ENCODE assay signal across 1 cellular context in the genomic region with DNA sequence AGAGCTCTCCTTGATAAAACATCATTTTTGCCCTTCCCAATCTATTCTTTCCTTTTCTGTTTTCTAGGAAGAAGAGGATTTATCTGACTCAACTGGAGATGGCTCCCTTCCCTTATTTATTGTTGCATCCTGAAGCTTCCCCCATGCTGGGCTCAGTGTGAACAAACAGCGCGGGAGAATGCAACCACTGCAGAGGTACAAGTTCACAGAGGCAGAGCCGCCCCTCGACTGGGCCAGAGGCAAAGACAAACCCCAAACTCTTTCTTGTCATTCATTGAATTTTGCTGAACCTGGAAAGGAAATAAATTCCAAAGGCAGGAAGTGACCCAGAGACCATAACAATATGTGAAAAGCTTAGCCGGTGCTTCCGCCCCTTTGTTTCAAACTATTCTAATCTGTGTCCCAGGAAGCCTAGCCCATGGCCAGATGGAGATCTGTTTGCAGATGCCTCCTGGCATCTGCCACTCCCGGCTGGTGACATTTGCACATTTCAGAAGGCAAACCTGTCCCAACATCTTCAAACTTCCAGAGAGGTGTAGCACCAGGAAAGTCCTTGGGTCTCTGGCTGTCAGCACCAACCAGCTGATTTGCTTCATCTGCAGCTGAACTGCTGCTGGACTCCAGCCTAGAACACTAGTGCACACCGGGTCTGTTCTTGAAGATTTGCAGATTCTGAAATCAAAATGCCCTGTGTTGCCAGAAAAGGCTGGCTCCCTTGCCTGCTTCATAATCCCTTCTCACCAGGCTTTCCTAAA.
TF ChIP-seq lines count a peak whose summit lies in the region.

No MANE protein-coding gene starts in this region.

TF ChIP-seq in HepG2, 621 proteins besides CTCF, POLR2A, EP300 and RAD21 (continued from another document and continues in another):
- TF ChIP-seq ZNF318 (CRISPR knock-in tag; IDR thresholded peaks at IDR 0.05): 0 out of 2 replicates have a peak, but pooled peaks have one; percentile 12
- no peak for TF ChIP-seq KLF6 (CRISPR knock-in tag; IDR thresholded peaks at IDR 0.05)
- TF ChIP-seq PITX1 (CRISPR knock-in tag; IDR thresholded peaks at IDR 0.05): peak; percentile 48
- no peak for TF ChIP-seq ZNF354B (CRISPR knock-in tag; IDR thresholded peaks at IDR 0.05)
- TF ChIP-seq TBL1XR1 (IDR thresholded peaks at IDR 0.05; ENCODE audit: borderline replicate concordance, low read length, partially characterized antibody): no peak
- TF ChIP-seq CC2D1A (CRISPR knock-in tag; IDR thresholded peaks at IDR 0.05): no peak
- TF ChIP-seq FOXA3 (CRISPR knock-in tag; IDR thresholded peaks at IDR 0.05): peak; percentile 47; the same call in 1 of the 2 replicates
- TF ChIP-seq ZNF160 (CRISPR knock-in tag; IDR thresholded peaks at IDR 0.05): no peak
- TF ChIP-seq, protein P1, sequence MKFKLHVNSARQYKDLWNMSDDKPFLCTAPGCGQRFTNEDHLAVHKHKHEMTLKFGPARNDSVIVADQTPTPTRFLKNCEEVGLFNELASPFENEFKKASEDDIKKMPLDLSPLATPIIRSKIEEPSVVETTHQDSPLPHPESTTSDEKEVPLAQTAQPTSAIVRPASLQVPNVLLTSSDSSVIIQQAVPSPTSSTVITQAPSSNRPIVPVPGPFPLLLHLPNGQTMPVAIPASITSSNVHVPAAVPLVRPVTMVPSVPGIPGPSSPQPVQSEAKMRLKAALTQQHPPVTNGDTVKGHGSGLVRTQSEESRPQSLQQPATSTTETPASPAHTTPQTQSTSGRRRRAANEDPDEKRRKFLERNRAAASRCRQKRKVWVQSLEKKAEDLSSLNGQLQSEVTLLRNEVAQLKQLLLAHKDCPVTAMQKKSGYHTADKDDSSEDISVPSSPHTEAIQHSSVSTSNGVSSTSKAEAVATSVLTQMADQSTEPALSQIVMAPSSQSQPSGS (CRISPR knock-in tag; IDR thresholded peaks at IDR 0.05): no peak
- TF ChIP-seq MAFG (CRISPR knock-in tag; IDR thresholded peaks at IDR 0.05): no peak
- TF ChIP-seq, protein P2, sequence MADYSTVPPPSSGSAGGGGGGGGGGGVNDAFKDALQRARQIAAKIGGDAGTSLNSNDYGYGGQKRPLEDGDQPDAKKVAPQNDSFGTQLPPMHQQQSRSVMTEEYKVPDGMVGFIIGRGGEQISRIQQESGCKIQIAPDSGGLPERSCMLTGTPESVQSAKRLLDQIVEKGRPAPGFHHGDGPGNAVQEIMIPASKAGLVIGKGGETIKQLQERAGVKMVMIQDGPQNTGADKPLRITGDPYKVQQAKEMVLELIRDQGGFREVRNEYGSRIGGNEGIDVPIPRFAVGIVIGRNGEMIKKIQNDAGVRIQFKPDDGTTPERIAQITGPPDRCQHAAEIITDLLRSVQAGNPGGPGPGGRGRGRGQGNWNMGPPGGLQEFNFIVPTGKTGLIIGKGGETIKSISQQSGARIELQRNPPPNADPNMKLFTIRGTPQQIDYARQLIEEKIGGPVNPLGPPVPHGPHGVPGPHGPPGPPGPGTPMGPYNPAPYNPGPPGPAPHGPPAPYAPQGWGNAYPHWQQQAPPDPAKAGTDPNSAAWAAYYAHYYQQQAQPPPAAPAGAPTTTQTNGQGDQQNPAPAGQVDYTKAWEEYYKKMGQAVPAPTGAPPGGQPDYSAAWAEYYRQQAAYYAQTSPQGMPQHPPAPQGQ (CRISPR knock-in tag; IDR thresholded peaks at IDR 0.05; ENCODE audit: borderline replicate concordance): peak; percentile 57; the same call in 1 of the 2 replicates
- TF ChIP-seq STAT5B (CRISPR knock-in tag; IDR thresholded peaks at IDR 0.05): no peak
- peak; percentile 62 for TF ChIP-seq RBFOX2 (IDR thresholded peaks at IDR 0.05; ENCODE audit: low read depth, low read length)
- TF ChIP-seq SPEN (CRISPR knock-in tag; IDR thresholded peaks at IDR 0.05; ENCODE audit: low read depth): no peak; the same call in 1 of the 2 replicates
- TF ChIP-seq, protein P3, sequence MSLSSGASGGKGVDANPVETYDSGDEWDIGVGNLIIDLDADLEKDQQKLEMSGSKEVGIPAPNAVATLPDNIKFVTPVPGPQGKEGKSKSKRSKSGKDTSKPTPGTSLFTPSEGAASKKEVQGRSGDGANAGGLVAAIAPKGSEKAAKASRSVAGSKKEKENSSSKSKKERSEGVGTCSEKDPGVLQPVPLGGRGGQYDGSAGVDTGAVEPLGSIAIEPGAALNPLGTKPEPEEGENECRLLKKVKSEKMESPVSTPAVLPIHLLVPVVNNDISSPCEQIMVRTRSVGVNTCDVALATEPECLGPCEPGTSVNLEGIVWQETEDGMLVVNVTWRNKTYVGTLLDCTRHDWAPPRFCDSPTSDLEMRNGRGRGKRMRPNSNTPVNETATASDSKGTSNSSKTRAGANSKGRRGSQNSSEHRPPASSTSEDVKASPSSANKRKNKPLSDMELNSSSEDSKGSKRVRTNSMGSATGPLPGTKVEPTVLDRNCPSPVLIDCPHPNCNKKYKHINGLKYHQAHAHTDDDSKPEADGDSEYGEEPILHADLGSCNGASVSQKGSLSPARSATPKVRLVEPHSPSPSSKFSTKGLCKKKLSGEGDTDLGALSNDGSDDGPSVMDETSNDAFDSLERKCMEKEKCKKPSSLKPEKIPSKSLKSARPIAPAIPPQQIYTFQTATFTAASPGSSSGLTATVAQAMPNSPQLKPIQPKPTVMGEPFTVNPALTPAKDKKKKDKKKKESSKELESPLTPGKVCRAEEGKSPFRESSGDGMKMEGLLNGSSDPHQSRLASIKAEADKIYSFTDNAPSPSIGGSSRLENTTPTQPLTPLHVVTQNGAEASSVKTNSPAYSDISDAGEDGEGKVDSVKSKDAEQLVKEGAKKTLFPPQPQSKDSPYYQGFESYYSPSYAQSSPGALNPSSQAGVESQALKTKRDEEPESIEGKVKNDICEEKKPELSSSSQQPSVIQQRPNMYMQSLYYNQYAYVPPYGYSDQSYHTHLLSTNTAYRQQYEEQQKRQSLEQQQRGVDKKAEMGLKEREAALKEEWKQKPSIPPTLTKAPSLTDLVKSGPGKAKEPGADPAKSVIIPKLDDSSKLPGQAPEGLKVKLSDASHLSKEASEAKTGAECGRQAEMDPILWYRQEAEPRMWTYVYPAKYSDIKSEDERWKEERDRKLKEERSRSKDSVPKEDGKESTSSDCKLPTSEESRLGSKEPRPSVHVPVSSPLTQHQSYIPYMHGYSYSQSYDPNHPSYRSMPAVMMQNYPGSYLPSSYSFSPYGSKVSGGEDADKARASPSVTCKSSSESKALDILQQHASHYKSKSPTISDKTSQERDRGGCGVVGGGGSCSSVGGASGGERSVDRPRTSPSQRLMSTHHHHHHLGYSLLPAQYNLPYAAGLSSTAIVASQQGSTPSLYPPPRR (CRISPR knock-in tag; IDR thresholded peaks at IDR 0.05; ENCODE audit: borderline replicate concordance): no peak; the same call in 1 of the 2 replicates
- no peak for TF ChIP-seq ZNF235 (CRISPR knock-in tag; IDR thresholded peaks at IDR 0.05; ENCODE audit: borderline replicate concordance)
- TF ChIP-seq ZNF414 (CRISPR knock-in tag; IDR thresholded peaks at IDR 0.05): no peak
- TF ChIP-seq PRMT3 (CRISPR knock-in tag; IDR thresholded peaks at IDR 0.05; ENCODE audit: borderline replicate concordance, low read depth): no peak
- no peak for TF ChIP-seq ZEB1 (IDR thresholded peaks at IDR 0.05; ENCODE audit: insufficient replicate concordance, low read depth)
- no peak for TF ChIP-seq NFKBIZ (CRISPR knock-in tag; IDR thresholded peaks at IDR 0.05)
- TF ChIP-seq RFX5 (IDR thresholded peaks at IDR 0.05; ENCODE audit: low read depth, low read length): no peak
- no peak for TF ChIP-seq ZNF142 (CRISPR knock-in tag; IDR thresholded peaks at IDR 0.05)
- TF ChIP-seq ZNF614 (CRISPR knock-in tag; IDR thresholded peaks at IDR 0.05; ENCODE audit: borderline replicate concordance): peak; percentile 80
- TF ChIP-seq, protein P4, sequence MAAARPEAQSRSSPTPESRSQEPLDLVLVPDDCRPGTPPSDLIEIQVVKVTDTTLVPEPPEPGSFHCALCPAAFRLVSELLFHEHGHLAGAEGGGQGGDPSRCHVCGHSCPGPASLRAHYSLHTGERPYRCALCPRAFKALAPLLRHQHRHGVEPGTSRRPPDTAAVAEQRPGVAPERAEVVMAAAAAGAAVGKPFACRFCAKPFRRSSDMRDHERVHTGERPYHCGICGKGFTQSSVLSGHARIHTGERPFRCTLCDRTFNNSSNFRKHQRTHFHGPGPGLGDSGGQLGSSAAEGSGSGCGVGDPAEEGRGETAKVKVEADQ (CRISPR knock-in tag; IDR thresholded peaks at IDR 0.05; ENCODE audit: borderline replicate concordance): peak; percentile 86
- no peak for TF ChIP-seq ZNF567 (CRISPR knock-in tag; IDR thresholded peaks at IDR 0.05; ENCODE audit: borderline replicate concordance)
- no peak for TF ChIP-seq ZBTB7A (CRISPR knock-in tag; IDR thresholded peaks at IDR 0.05)
